In genomic region chr9:70602364-70603019, GRCh38 we compare ENCODE assay signal across 9 cellular contexts.
DNase-seq lines count a peak whose midpoint lies in the region; ATAC-seq and TF ChIP-seq lines count a peak whose summit lies in the region.
"Had no signal": no experiment of that assay in that cellular context is flagged by ENCODE, and none has a peak within 500 bp of the region (broad histone marks: within the 10 kb centered on the region; RNA-seq: fewer than 3 reads in every experiment).

No MANE protein-coding gene starts in this region.

- H3K4me1 ChIP-seq in endodermal cell (ENCODE audit: control insufficient read depth, insufficient read depth, low read length) (peaks cover 5% of the 10 kb centered on the region), mesodermal cell (ENCODE audit: control insufficient read depth, insufficient read depth, low read length, poor library complexity, severe bottlenecking) (peaks cover 21% of the 10 kb centered on the region)

- H3K36me3 Mint-ChIP-seq in endodermal cell (ENCODE audit: low read depth): no peaks in the 10 kb centered on the region

- no peaks in the 10 kb centered on the region for H3K27me3 Mint-ChIP-seq in endodermal cell (ENCODE audit: insufficient read depth)

- H3K9me3 ChIP-seq in endodermal cell (ENCODE audit: control insufficient read depth, low read length) (no peaks in the 10 kb centered on the region), mesodermal cell (ENCODE audit: control insufficient read depth, low read length) (no peaks in the 10 kb centered on the region)

- peak; percentile 88 for TF ChIP-seq CTCF in endodermal cell (conservative IDR thresholded peaks at IDR 0.05)

- H3K9me3 Mint-ChIP-seq in endodermal cell: no peaks in the 10 kb centered on the region
- H3K9me3 Mint-ChIP-seq: T-helper 1 cell treated with Interleukin-12 subunit alpha and Interleukin-12 subunit beta and Interleukin-4 antibody, amounts not matched to agents 30 μg/mL and 1 μg/mL, for 36 hours had no signal

- no peaks in the 10 kb centered on the region for H3K27me3 ChIP-seq in endodermal cell (ENCODE audit: control insufficient read depth, insufficient read depth, low read length, poor library complexity, severe bottlenecking)

- no peak overlapping the region for H3K27ac Mint-ChIP-seq in endodermal cell
- H3K27ac Mint-ChIP-seq: T-helper 1 cell treated with Interleukin-12 subunit alpha and Interleukin-12 subunit beta and Interleukin-4 antibody, amounts not matched to agents 30 μg/mL and 1 μg/mL, for 36 hours had no signal

- no peak overlapping the region for H3K27ac ChIP-seq in endodermal cell (ENCODE audit: low read depth, low read length)
- H3K27ac ChIP-seq in mesodermal cell (ENCODE audit: low read depth, low read length, severe bottlenecking): peak overlapping the region; percentile 60

- peaks cover 12% of the 10 kb centered on the region for H3K4me1 Mint-ChIP-seq in endodermal cell

- ATAC-seq in GM18909 (IDR thresholded peaks at IDR 0.05; ENCODE audit: poor library complexity, unreplicated experiment) (peak; percentile 75), HG03342 (IDR thresholded peaks at IDR 0.05; ENCODE audit: unreplicated experiment) (peak; percentile 67)

- no peak overlapping the region for H3K4me3 Mint-ChIP-seq in endodermal cell
- H3K4me3 Mint-ChIP-seq: T-helper 1 cell treated with Interleukin-12 subunit alpha and Interleukin-12 subunit beta and Interleukin-4 antibody, amounts not matched to agents 30 μg/mL and 1 μg/mL, for 36 hours had no signal

- no peak overlapping the region for H3K9ac ChIP-seq in endodermal cell (ENCODE audit: extremely low read depth, low read length, poor library complexity, severe bottlenecking)

- DNase-seq in C1 segment of cervical spinal cord (lab: John Stamatoyannopoulos, UW): peak in 11 of 14 donors; percentile 37 to 88 (median 53)
- peak; percentile 46 for DNase-seq in NCI-H446 treated with DMSO at 0.1 percent for 48 hours (lab: John Stamatoyannopoulos, UW)
- DNase-seq in activated CD4-positive, alpha-beta T cell treated with anti-CD3 and anti-CD28 coated beads, Interleukin-2, amount 50 U/mL, for 48 hours: peak; percentile 43 to 45
- DNase-seq in endodermal cell: peak; percentile 83
- DNase-seq in stimulated activated CD8-positive, alpha-beta memory T cell treated with anti-CD3 and anti-CD28 coated beads, Interleukin-4, amount 100 ng/mL, for 4 hours (ENCODE audit: low read depth in 2 of 2, low spot score in 1 of 2): peak; percentile 1 to 4

- 52 to 56% methylated on average over 5 of the region's 5 CpGs for WGBS in endodermal cell (ENCODE audit: insufficient coverage in 1 of 2, insufficient read length in 1 of 2), 2 experiments
- WGBS in mesodermal cell (ENCODE audit: insufficient coverage in 2 of 2), 2 experiments: 42 to 64% methylated on average over 4 of the region's 5 CpGs

- H3K36me3 ChIP-seq in endodermal cell (ENCODE audit: control insufficient read depth, insufficient read depth, low read length) (no peaks in the 10 kb centered on the region), mesodermal cell (ENCODE audit: control insufficient read depth, insufficient read depth, low read length) (no peaks in the 10 kb centered on the region)

- H3K4me3 ChIP-seq in endodermal cell (ENCODE audit: low read length) (no peak overlapping the region), mesodermal cell (ENCODE audit: extremely low read depth, insufficient read depth, low read length, poor library complexity, severe bottlenecking) (no peak overlapping the region)

Comparison
In these comparisons a context has a peak if more than half of its experiments do, and no peak if none do; other contexts are left out.
1. DNase-seq: peak in every context shown above with its lines; median percentile 83 in endodermal cell; 53 in C1 segment of cervical spinal cord; 46 in NCI-H446 treated with DMSO at 0.1 percent for 48 hours; 44 in activated CD4-positive, alpha-beta T cell treated with anti-CD3 and anti-CD28 coated beads, Interleukin-2, amount 50 U/mL, for 48 hours; 2 in stimulated activated CD8-positive, alpha-beta memory T cell treated with anti-CD3 and anti-CD28 coated beads, Interleukin-4, amount 100 ng/mL, for 4 hours.